ENCODE assay signal across 8 cellular contexts in the genomic region with DNA sequence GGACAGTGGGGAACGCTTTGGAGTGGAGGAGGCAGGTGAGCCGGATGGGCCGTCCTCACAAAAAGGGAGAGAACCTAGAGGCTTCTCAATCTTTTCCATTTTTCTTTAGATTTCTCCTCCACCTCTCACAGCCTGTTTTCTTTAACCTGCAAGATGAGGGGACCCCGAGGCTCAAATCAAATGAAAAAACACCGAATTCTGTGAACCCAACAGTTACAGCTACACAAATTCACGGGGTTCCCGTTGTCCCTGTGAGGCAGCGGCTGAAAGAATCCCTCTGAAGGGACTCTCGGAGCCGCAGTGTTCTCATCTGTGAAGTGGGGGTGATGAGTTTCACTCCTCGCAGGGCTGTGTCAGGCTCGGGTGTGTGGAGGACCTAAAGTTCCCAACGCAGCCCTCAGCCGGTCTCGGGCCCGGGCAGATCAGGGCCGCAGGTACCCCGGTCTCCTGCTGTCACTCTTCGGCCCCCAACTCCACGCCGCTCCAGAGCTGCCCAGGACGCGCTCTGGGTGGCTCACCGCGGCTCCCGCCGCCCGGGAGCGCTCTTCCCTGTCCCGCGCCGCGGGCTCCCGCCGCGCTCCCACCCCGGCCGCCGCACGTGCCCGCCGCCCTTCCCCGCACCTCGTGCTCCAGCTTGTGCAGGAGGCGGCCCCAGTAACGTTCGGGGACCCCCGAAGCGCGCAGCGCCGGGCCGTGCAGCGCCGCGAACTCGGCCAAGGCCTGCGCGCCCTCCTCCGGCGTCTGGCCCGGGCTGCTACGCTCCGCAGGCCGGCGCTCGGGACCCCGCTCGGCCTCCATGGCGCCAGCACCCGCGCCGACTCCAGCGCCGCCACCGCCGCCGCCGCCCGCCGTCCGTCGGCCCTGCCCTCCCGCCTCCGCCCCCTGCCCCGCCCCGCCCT.
DNase-seq lines count a peak whose midpoint lies in the region; TF ChIP-seq lines count a peak whose summit lies in the region.

A gene (minus strand): TSS at position 863 of the 899 bp plus-strand sequence. CDS start 65 bp downstream, at position 798.

- in situ Hi-C loops in brain microvascular endothelial cell (cut with HindIII; ENCODE audit: low pct_ligation_motif_present, low sequenced_read_pairs): no loop called here

- peak within 1 kb of the TSS; percentile 83 to 98 (median 92) for H3K9ac ChIP-seq in BLaER1 treated with 17β-estradiol and CSF1 and Interleukin-3, amounts not matched to agents 10 nM and 100 nM

- DNase-seq in GM19240 (ENCODE audit: insufficient read length, low spot score) (peak; percentile 68), HUDEP-2 (lab: John Stamatoyannopoulos, UW; ENCODE audit: unreplicated experiment in 76 of 76) (peak in 41 of 76 experiments; percentile 4 to 62 (median 37)), T-helper 9 cell (peak; percentile 44), brain microvascular endothelial cell (peak; percentile 7), skeletal muscle cell (ENCODE audit: low read depth) (no peak), SHP77 treated with DMSO at 0.1 percent for 48 hours (lab: John Stamatoyannopoulos, UW) (no peak)

- peak within 1 kb of the TSS; percentile 71 to 96 (median 86) for H3K4me3 ChIP-seq in BLaER1 treated with 17β-estradiol and CSF1 and Interleukin-3, amounts not matched to agents 10 nM and 100 nM
- H3K4me3 ChIP-seq in brain microvascular endothelial cell (ENCODE audit: low read depth, low read length): peak within 1 kb of the TSS; percentile 71
- peak within 1 kb of the TSS; percentile 84 for H3K4me3 ChIP-seq in iPS-18c (ENCODE audit: insufficient read depth, low read depth, low read length)
- peak within 1 kb of the TSS; percentile 73 for H3K4me3 ChIP-seq in skeletal muscle cell (ENCODE audit: low read depth, low read length)

- TF ChIP-seq CTCF in brain microvascular endothelial cell (IDR thresholded peaks at IDR 0.05; ENCODE audit: low read depth, low read length, missing control alignments): no peak

- H3K4me1 ChIP-seq in BLaER1 treated with 17β-estradiol and CSF1 and Interleukin-3, amounts not matched to agents 10 nM and 100 nM: peaks cover 28 to 38% (median 35%) of the 10 kb centered on the region in 10 experiments

- no peaks in the 10 kb centered on the region for H3K27me3 ChIP-seq in BLaER1 treated with 17β-estradiol and CSF1 and Interleukin-3, amounts not matched to agents 10 nM and 100 nM
- H3K27me3 ChIP-seq in brain microvascular endothelial cell (replicated peaks): no peaks in the 10 kb centered on the region

- peak within 1 kb of the TSS; percentile 84 to 99 (median 94) for H3K4me2 ChIP-seq in BLaER1 treated with 17β-estradiol and CSF1 and Interleukin-3, amounts not matched to agents 10 nM and 100 nM

- H3K27ac ChIP-seq in BLaER1 treated with 17β-estradiol and CSF1 and Interleukin-3, amounts not matched to agents 10 nM and 100 nM: peak within 1 kb of the TSS; percentile 72 to 97 (median 90)
- peak within 1 kb of the TSS; percentile 85 for H3K27ac ChIP-seq in brain microvascular endothelial cell

- H3K36me3 ChIP-seq in BLaER1 treated with 17β-estradiol and CSF1 and Interleukin-3, amounts not matched to agents 10 nM and 100 nM: peaks cover 16 to 36% (median 22%) of the 10 kb centered on the region in 11 experiments; a peak in 21 of 22 replicates
- H3K36me3 ChIP-seq in brain microvascular endothelial cell (replicated peaks): no peaks in the 10 kb centered on the region

- peaks cover 6 to 13% (median 10%) of the 10 kb centered on the region in 11 experiments; a peak in 18 of 22 replicates for H3K9me3 ChIP-seq in BLaER1 treated with 17β-estradiol and CSF1 and Interleukin-3, amounts not matched to agents 10 nM and 100 nM (replicated peaks in 1 of 11)
- H3K9me3 ChIP-seq in iPS-18c (ENCODE audit: control insufficient read depth, insufficient read depth, low read length): no peaks in the 10 kb centered on the region

- H4K20me1 ChIP-seq in BLaER1 treated with 17β-estradiol and CSF1 and Interleukin-3, amounts not matched to agents 10 nM and 100 nM: peaks cover 0 to 47% (median 41%) of the 10 kb centered on the region in 11 experiments; a peak in 18 of 22 replicates

Comparison
In these comparisons a context has a peak if more than half of its experiments do, and no peak if none do; other contexts are left out.
1. DNase-seq: peak in GM19240 (single experiment), HUDEP-2 (41 of 76), T-helper 9 cell (single experiment) and brain microvascular endothelial cell (single experiment); none in skeletal muscle cell (single experiment) and SHP77 treated with DMSO at 0.1 percent for 48 hours (single experiment).
2. Peak in every context shown above with its lines, with median percentiles within 50 percentile points of each other: H3K4me3 ChIP-seq.